23 cellular contexts compared by ENCODE assay signal in the genomic region with DNA sequence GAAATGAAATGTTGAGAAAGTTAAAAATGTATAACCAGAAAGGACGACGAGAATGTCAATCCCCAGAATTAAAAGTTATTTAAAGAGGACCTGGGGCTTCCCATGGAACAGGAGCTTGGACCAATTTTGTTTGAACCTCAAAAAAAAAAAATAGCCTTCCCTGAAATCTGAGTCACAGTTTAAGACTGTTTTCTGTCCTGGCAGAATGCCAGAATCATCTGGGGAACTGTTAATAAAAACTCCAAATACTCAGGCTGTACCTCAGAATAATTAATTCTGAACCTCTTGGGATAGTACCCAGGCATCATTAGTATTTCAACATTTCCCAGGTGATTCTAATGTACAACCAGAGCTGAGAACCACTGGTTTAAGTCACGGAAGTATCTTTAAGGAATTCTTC.
DNase-seq lines count a peak whose midpoint lies in the region; ATAC-seq and TF ChIP-seq lines count a peak whose summit lies in the region.
"Had no signal": no experiment of that assay in that cellular context is flagged by ENCODE, and none has a peak within 500 bp of the region (broad histone marks: within the 10 kb centered on the region; RNA-seq: fewer than 3 reads in every experiment).

No MANE protein-coding gene starts in this region.

- no peak overlapping the region for H2BK5ac ChIP-seq in H9 (ENCODE audit: insufficient read length, low read length)

- TF ChIP-seq EP300 in Ishikawa (IDR thresholded peaks at IDR 0.05; ENCODE audit: borderline replicate concordance) (no peak), SK-N-SH (IDR thresholded peaks at IDR 0.05; ENCODE audit: borderline replicate concordance in 1 of 2, low read depth in 1 of 2, low read length in 1 of 2) (no peak)

- H2BK20ac ChIP-seq in H9 (ENCODE audit: low read depth, low read length, poor library complexity, severe bottlenecking), result no peak overlapping the region

- intact Hi-C loops in heart right ventricle (cut with DNase I), result no loop called here

- no peaks in the 10 kb centered on the region for H3K36me3 Mint-ChIP-seq in H9 (ENCODE audit: insufficient read depth in 1 of 3, low read depth in 3 of 3)
- H3K36me3 Mint-ChIP-seq: mesothelial cell of epicardium had no signal

- no peak overlapping the region for H3K4ac ChIP-seq in H9 (ENCODE audit: low read depth, low read length)

- no peak overlapping the region for H3K4me2 ChIP-seq in SK-N-SH
- H3K4me2 ChIP-seq in fibroblast of lung (ENCODE audit: extremely low read depth, insufficient read depth, low read length), result no peak overlapping the region
- no peak overlapping the region for H3K4me2 ChIP-seq in H9 (ENCODE audit: insufficient read depth, insufficient read length, low read length)

- H3K14ac ChIP-seq in H9 (ENCODE audit: insufficient read depth, low read length), result no peak overlapping the region

- no peaks in the 10 kb centered on the region for H3K9me2 ChIP-seq in SK-N-SH

- no peak overlapping the region for H3K27ac Mint-ChIP-seq in H9
- H3K27ac Mint-ChIP-seq: endodermal cell, mesothelial cell of epicardium, nephron, progenitor cell of endocrine pancreas had no signal

- H4K91ac ChIP-seq in H9 (ENCODE audit: insufficient read length, low read depth, low read length), result no peak overlapping the region

- no peak overlapping the region for H3T11ph ChIP-seq in H9 (ENCODE audit: low read length)

- no peak for TF ChIP-seq RAD21 in Ishikawa (IDR thresholded peaks at IDR 0.05; ENCODE audit: low read depth)
- no peak for TF ChIP-seq RAD21 in SK-N-SH (IDR thresholded peaks at IDR 0.05; ENCODE audit: low read length)

- no peak overlapping the region for H4K8ac ChIP-seq in H9 (replicated peaks; ENCODE audit: insufficient read length, low read depth, low read length)

- no peak overlapping the region for H2AK5ac ChIP-seq in H9 (ENCODE audit: insufficient read length, low read length)

- no peaks in the 10 kb centered on the region for H3K36me3 ChIP-seq in SK-N-SH (replicated peaks in 1 of 2; ENCODE audit: control insufficient read depth in 1 of 2, insufficient read depth in 2 of 2, low read length in 1 of 2)
- no peaks in the 10 kb centered on the region for H3K36me3 ChIP-seq in fibroblast of lung (ENCODE audit: control insufficient read depth, insufficient read depth, low read length)
- H3K36me3 ChIP-seq in heart right ventricle, result no peaks in the 10 kb centered on the region
- H3K36me3 ChIP-seq: BE2C, upper lobe of left lung had no signal

- no peaks in the 10 kb centered on the region for H3K9me3 Mint-ChIP-seq in H9
- H3K9me3 Mint-ChIP-seq: endodermal cell, nephron had no signal

- H3K27ac ChIP-seq in SK-N-SH (ENCODE audit: low read depth in 2 of 2, low read length in 1 of 2) (no peak overlapping the region), fibroblast of lung (ENCODE audit: insufficient read depth, low read length) (no peak overlapping the region), heart right ventricle (no peak overlapping the region), H9 (ENCODE audit: insufficient read length, low read depth, low read length) (no peak overlapping the region)
- H3K27ac ChIP-seq: foreskin keratinocyte, skin epidermis, upper lobe of left lung had no signal

- no peak overlapping the region for H2BK15ac ChIP-seq in H9 (ENCODE audit: low read depth, low read length)

- TF ChIP-seq CTCF in SK-N-SH (IDR thresholded peaks at IDR 0.05) (no peak), fibroblast of lung (conservative IDR thresholded peaks at IDR 0.05 in 1 of 2, IDR thresholded peaks at IDR 0.05 in 1 of 2; ENCODE audit: low read depth in 1 of 2, low read length in 2 of 2) (no peak), heart right ventricle (IDR thresholded peaks at IDR 0.05) (no peak), H9 (conservative IDR thresholded peaks at IDR 0.05) (no peak)

- H3K9ac ChIP-seq in SK-N-SH (no peak overlapping the region), fibroblast of lung (ENCODE audit: insufficient read depth, low read length) (no peak overlapping the region), H9 (ENCODE audit: extremely low read depth, insufficient read length, low read length) (no peak overlapping the region)

- H3F3A ChIP-seq in SK-N-SH (replicated peaks; ENCODE audit: insufficient read depth), result no peaks in the 10 kb centered on the region

- H2AFZ ChIP-seq in SK-N-SH (ENCODE audit: low read depth) (no peak overlapping the region), fibroblast of lung (ENCODE audit: low read length) (no peak overlapping the region), H9 (ENCODE audit: low read length) (no peak overlapping the region)

- H3K4me1 ChIP-seq in SK-N-SH (ENCODE audit: control insufficient read depth in 1 of 2, insufficient read depth in 2 of 2, low read depth in 1 of 2, low read length in 1 of 2) (no peaks in the 10 kb centered on the region; a peak in 1 of 4 replicates), fibroblast of lung (ENCODE audit: control insufficient read depth, extremely low read depth, insufficient read depth, low read length) (no peaks in the 10 kb centered on the region), heart right ventricle (peaks cover 0 to 3% (median 0%) of the 10 kb centered on the region in 9 donors), H9 (ENCODE audit: insufficient read depth, low read length) (no peaks in the 10 kb centered on the region; the same call in 1 of the 2 replicates)
- H3K4me1 ChIP-seq: BE2C, Caco-2, foreskin keratinocyte, upper lobe of left lung had no signal

- H3K27me3 Mint-ChIP-seq in H9 (ENCODE audit: low read depth), result no peaks in the 10 kb centered on the region
- H3K27me3 Mint-ChIP-seq: progenitor cell of endocrine pancreas had no signal

- no peaks in the 10 kb centered on the region for H3K27me3 ChIP-seq in SK-N-SH (ENCODE audit: insufficient read depth)
- no peaks in the 10 kb centered on the region for H3K27me3 ChIP-seq in fibroblast of lung (ENCODE audit: control insufficient read depth, insufficient read depth, low read length)
- no peaks in the 10 kb centered on the region for H3K27me3 ChIP-seq in heart right ventricle
- no peaks in the 10 kb centered on the region for H3K27me3 ChIP-seq in H9 (ENCODE audit: insufficient read depth, low read length)
- H3K27me3 ChIP-seq: BE2C, upper lobe of left lung had no signal

- peaks cover 21% of the 10 kb centered on the region in 2 experiments for H3K4me1 Mint-ChIP-seq in H9
- H3K4me1 Mint-ChIP-seq: mesothelial cell of epicardium had no signal

- 64% methylated on average over 3 of the region's 3 CpGs for WGBS in SK-N-SH (ENCODE audit: low lambda C conversion rate)
- WGBS in heart right ventricle, 2 donors, result 86 to 91% methylated on average over 3 of the region's 3 CpGs
- no CpG with 5 or more reads among the region's 3 CpGs for WGBS in H9 (ENCODE audit: extremely low coverage, insufficient read length, low lambda C conversion rate)

- H3K79me1 ChIP-seq in H9 (ENCODE audit: insufficient read depth, low read depth, low read length, poor library complexity, severe bottlenecking), result no peaks in the 10 kb centered on the region

- no peak overlapping the region for H4K5ac ChIP-seq in H9 (ENCODE audit: insufficient read length, low read depth, low read length)

- no peaks in the 10 kb centered on the region for H3K79me2 ChIP-seq in SK-N-SH (ENCODE audit: insufficient read depth)
- H3K79me2 ChIP-seq in fibroblast of lung (ENCODE audit: control insufficient read depth, insufficient read depth, low read length), result no peaks in the 10 kb centered on the region
- H3K79me2 ChIP-seq in H9 (ENCODE audit: insufficient read depth, low read length), result no peaks in the 10 kb centered on the region

- H3K18ac ChIP-seq in H9 (ENCODE audit: insufficient read length, low read depth, low read length), result no peak overlapping the region

- DNase-seq in SK-N-SH (no peak), fibroblast of lung (ENCODE audit: low read depth in 2 of 2) (peak; percentile 43 to 46), smooth muscle cell of the brain vasculature (ENCODE audit: low read depth, low spot score) (peak; percentile 9), heart right ventricle (no peak), H9 (no peak)
- DNase-seq: activated CD4-positive, alpha-beta T cell treated with anti-CD3 and anti-CD28 coated beads, Interleukin-2, amount 50 U/mL, for 1 hour; amygdala; BE2C; Caco-2; endodermal cell; kidney glomerular epithelial cell; NCI-H2107; stimulated activated CD4-positive, alpha-beta T cell treated with anti-CD3 and anti-CD28 coated beads, Interleukin-4, amount 100 ng/mL, for 1 hour; T-helper 1 cell; upper lobe of left lung had no signal

- POLR2A ChIA-PET in SK-N-SH (lab: Yijun Ruan, JAX), result no interaction called here

- no peak overlapping the region for H3K23ac ChIP-seq in H9 (ENCODE audit: insufficient read length, low read depth, low read length)

- H3K9me3 ChIP-seq in SK-N-SH (no peaks in the 10 kb centered on the region), fibroblast of lung (ENCODE audit: control insufficient read depth, insufficient read depth, low read depth, low read length) (no peaks in the 10 kb centered on the region), heart right ventricle (no peaks in the 10 kb centered on the region), H9 (ENCODE audit: control insufficient read depth, low read depth, low read length) (no peaks in the 10 kb centered on the region)
- H3K9me3 ChIP-seq: BE2C, Caco-2, upper lobe of left lung had no signal

- no peak overlapping the region for H2BK12ac ChIP-seq in H9 (ENCODE audit: insufficient read length, low read depth, low read length)

- ATAC-seq in GM21717 (IDR thresholded peaks at IDR 0.05; ENCODE audit: unreplicated experiment) (no peak), heart right ventricle (no peak)
- ATAC-seq: foreskin keratinocyte, Right ventricle myocardium inferior had no signal

- H2BK120ac ChIP-seq in H9 (ENCODE audit: low read depth, low read length, poor library complexity, severe bottlenecking), result no peak overlapping the region

- H4K20me1 ChIP-seq in SK-N-SH (ENCODE audit: insufficient read depth) (no peaks in the 10 kb centered on the region), fibroblast of lung (ENCODE audit: control insufficient read depth, extremely low read depth, insufficient read depth, low read length) (no peaks in the 10 kb centered on the region), H9 (ENCODE audit: control insufficient read depth, insufficient read depth, insufficient read length) (no peaks in the 10 kb centered on the region)

- no peaks in the 10 kb centered on the region for H3K23me2 ChIP-seq in H9 (ENCODE audit: insufficient read length, low read depth, low read length, poor library complexity, severe bottlenecking)

- H3K56ac ChIP-seq in H9 (ENCODE audit: insufficient read length, low read depth, low read length), result no peak overlapping the region

- H3K4me3 ChIP-seq in SK-N-SH (ENCODE audit: low read depth in 2 of 2, low read length in 1 of 2) (no peak overlapping the region), fibroblast of lung (replicated peaks in 1 of 4; ENCODE audit: control extremely low read depth in 1 of 4, insufficient read depth in 1 of 4, low read depth in 3 of 4, low read length in 4 of 4) (no peak overlapping the region), heart right ventricle (no peak overlapping the region)
- H3K4me3 ChIP-seq: skin epidermis, upper lobe of left lung had no signal

- CTCF ChIA-PET in SK-N-SH (lab: Yijun Ruan, JAX), result no interaction called here

- H3K4me3 Mint-ChIP-seq in H9, result no peak overlapping the region
- H3K4me3 Mint-ChIP-seq: endodermal cell, mesothelial cell of epicardium, nephron had no signal

TF ChIP-seq in Ishikawa, 13 proteins besides CTCF, POLR2A, EP300 and RAD21 (continues in another document):
- TF ChIP-seq NFIC (IDR thresholded peaks at IDR 0.05), result 0 out of 2 replicates have a peak, but pooled peaks have one; percentile 42

Comparison
In these comparisons a context has a peak if more than half of its experiments do, and no peak if none do; other contexts are left out.
1. DNase-seq: peak in fibroblast of lung (2 of 2) and smooth muscle cell of the brain vasculature (single experiment); none in SK-N-SH (single experiment), heart right ventricle (0 of 2) and H9 (single experiment).